18 cellular contexts compared by ENCODE assay signal in genomic region chr3:45170071-45170470, GRCh38. TPM values are rescaled to one million over a fixed set of nuclear protein-coding genes. Genes with fewer than 3 reads are reported as not detected.
DNase-seq lines count a peak whose midpoint lies in the region; ATAC-seq and TF ChIP-seq lines count a peak whose summit lies in the region.
"Had no signal": no experiment of that assay in that cellular context is flagged by ENCODE, and none has a peak within 500 bp of the region (broad histone marks: within the 10 kb centered on the region; RNA-seq: fewer than 3 reads in every experiment).

No MANE protein-coding gene starts in this region.

- intact Hi-C loops in heart left ventricle (cut with DNase I), result no loop called here

- no peak for TF ChIP-seq CTCF in heart left ventricle (IDR thresholded peaks at IDR 0.05)

- peaks cover 5% of the 10 kb centered on the region for H3K27me3 Mint-ChIP-seq in T-helper 17 cell
- no peaks in the 10 kb centered on the region for H3K27me3 Mint-ChIP-seq in activated T-helper 17 cell treated with anti-CD3 and anti-CD28 coated beads, Interleukin-2, amount 50 U/mL, for 72 hours
- H3K27me3 Mint-ChIP-seq in CD8-positive, alpha-beta memory T cell, result peaks cover 8 to 22% of the 10 kb centered on the region in 2 donors

- TF ChIP-seq POLR2A in heart left ventricle (IDR thresholded peaks at IDR 0.05), result no peak

- H3K27ac Mint-ChIP-seq in T-helper 17 cell, result peak overlapping the region; percentile 65
- H3K27ac Mint-ChIP-seq in activated T-helper 17 cell treated with anti-CD3 and anti-CD28 coated beads, Interleukin-2, amount 50 U/mL, for 72 hours, result no peak overlapping the region
- peak overlapping the region in 1 of 8 donors; percentile 44 for H3K27ac Mint-ChIP-seq in CD8-positive, alpha-beta memory T cell
- H3K27ac Mint-ChIP-seq: GM23338; stimulated activated naive B cell treated with anti-CD40 and anti-IgM and Interleukin-4, amounts not matched to agents 10 μg/mL and 1 μg/mL and 100 μg/mL, for 72 hours had no signal

- no peak overlapping the region for H3K4me3 Mint-ChIP-seq in T-helper 17 cell
- no peak overlapping the region for H3K4me3 Mint-ChIP-seq in activated T-helper 17 cell treated with anti-CD3 and anti-CD28 coated beads, Interleukin-2, amount 50 U/mL, for 72 hours
- H3K4me3 Mint-ChIP-seq in CD8-positive, alpha-beta memory T cell, result no peak overlapping the region
- H3K4me3 Mint-ChIP-seq: activated naive CD8-positive, alpha-beta T cell treated with anti-CD3 and anti-CD28 coated beads, Interleukin-2, amount 10 ng/mL, durations not matched to agents 7 days and 5 days; effector memory CD8-positive, alpha-beta T cell; GM23338; stimulated activated naive B cell treated with anti-CD40 and anti-IgM and Interleukin-4, amounts not matched to agents 10 μg/mL and 1 μg/mL and 100 μg/mL, for 72 hours had no signal

- H3K36me3 Mint-ChIP-seq in T-helper 17 cell (ENCODE audit: low read depth), result no peaks in the 10 kb centered on the region
- no peaks in the 10 kb centered on the region for H3K36me3 Mint-ChIP-seq in activated T-helper 17 cell treated with anti-CD3 and anti-CD28 coated beads, Interleukin-2, amount 50 U/mL, for 72 hours (ENCODE audit: low read depth)
- H3K36me3 Mint-ChIP-seq in CD8-positive, alpha-beta memory T cell, result peaks cover 0 to 3% (median 1%) of the 10 kb centered on the region in 3 donors
- H3K36me3 Mint-ChIP-seq: stimulated activated naive B cell treated with anti-CD40 and anti-IgM and Interleukin-4, amounts not matched to agents 10 μg/mL and 1 μg/mL and 100 μg/mL, for 72 hours had no signal

- H3K4me3 ChIP-seq in heart left ventricle, result no peak overlapping the region
- H3K4me3 ChIP-seq in CD8-positive, alpha-beta memory T cell (ENCODE audit: low read length), result no peak overlapping the region
- H3K4me3 ChIP-seq: GM23338 had no signal

- peaks cover 3% of the 10 kb centered on the region for H3K9me3 Mint-ChIP-seq in activated T-helper 17 cell treated with anti-CD3 and anti-CD28 coated beads, Interleukin-2, amount 50 U/mL, for 72 hours
- no peaks in the 10 kb centered on the region for H3K9me3 Mint-ChIP-seq in CD8-positive, alpha-beta memory T cell
- H3K9me3 Mint-ChIP-seq: effector memory CD8-positive, alpha-beta T cell had no signal

- H3K4me1 Mint-ChIP-seq in T-helper 17 cell, result peaks cover 19% of the 10 kb centered on the region
- H3K4me1 Mint-ChIP-seq in activated T-helper 17 cell treated with anti-CD3 and anti-CD28 coated beads, Interleukin-2, amount 50 U/mL, for 72 hours, result peaks cover 10% of the 10 kb centered on the region
- peaks cover 14 to 20% (median 18%) of the 10 kb centered on the region in 3 donors for H3K4me1 Mint-ChIP-seq in CD8-positive, alpha-beta memory T cell

- H3K36me3 ChIP-seq in heart left ventricle, result no peaks in the 10 kb centered on the region
- no peaks in the 10 kb centered on the region for H3K36me3 ChIP-seq in CD8-positive, alpha-beta memory T cell (ENCODE audit: insufficient read depth, low read length)

- DNase-seq in CD1c-positive myeloid dendritic cell (ENCODE audit: extremely low spot score), result peak; percentile 54
- no peak for DNase-seq in T-helper 17 cell
- peak; percentile 43 to 73 (median 63) for DNase-seq in heart left ventricle
- peak; percentile 34 for DNase-seq in pons (ENCODE audit: low spot score)
- DNase-seq in CD8-positive, alpha-beta memory T cell, result no peak
- DNase-seq in NCI-H1105 treated with DMSO at 0.1 percent for 48 hours (lab: John Stamatoyannopoulos, UW), result no peak
- DNase-seq in NCI-H524 treated with DMSO at 0.1 percent for 48 hours (lab: John Stamatoyannopoulos, UW), result no peak
- DNase-seq: activated naive CD8-positive, alpha-beta T cell treated with anti-CD3 and anti-CD28 coated beads, Interleukin-2, amount 10 ng/mL, durations not matched to agents 7 days and 5 days; activated T-cell treated with anti-CD3 and anti-CD28 coated beads, Interleukin-2, amount 50 U/mL, for 1 hour; caudate nucleus; effector memory CD8-positive, alpha-beta T cell; NCI-H1694; NCI-H510A; stimulated activated naive B cell treated with anti-CD40 and anti-IgM and Interleukin-4, amounts not matched to agents 10 μg/mL and 1 μg/mL and 100 μg/mL, for 72 hours; T-helper 1 cell had no signal

- H3K27ac ChIP-seq in heart left ventricle, result peak overlapping the region in 9 of 12 donors; percentile 1 to 65 (median 47)
- H3K27ac ChIP-seq in CD8-positive, alpha-beta memory T cell (ENCODE audit: low read depth, low read length), result no peak overlapping the region
- H3K27ac ChIP-seq: KMS-11 had no signal

- CTCF ChIA-PET in CD8-positive, alpha-beta memory T cell (lab: Charles Lee), result no interaction called here

- no peaks in the 10 kb centered on the region for H3K9me3 ChIP-seq in T-helper 17 cell (ENCODE audit: control insufficient read depth, low read length, poor library complexity, severe bottlenecking)
- H3K9me3 ChIP-seq in heart left ventricle, result no peaks in the 10 kb centered on the region
- H3K9me3 ChIP-seq in CD8-positive, alpha-beta memory T cell (ENCODE audit: low read length), result no peaks in the 10 kb centered on the region

- peaks cover 0 to 30% (median 7%) of the 10 kb centered on the region in 12 donors for H3K4me1 ChIP-seq in heart left ventricle
- H3K4me1 ChIP-seq in CD8-positive, alpha-beta memory T cell (ENCODE audit: insufficient read depth, low read length), result peaks cover 19% of the 10 kb centered on the region

- POLR2A ChIA-PET in CD8-positive, alpha-beta memory T cell (lab: Charles Lee), result no interaction called here

- H3K27me3 ChIP-seq in heart left ventricle, result no peaks in the 10 kb centered on the region
- H3K27me3 ChIP-seq in CD8-positive, alpha-beta memory T cell (ENCODE audit: insufficient read depth, low read length, poor library complexity, severe bottlenecking), result no peaks in the 10 kb centered on the region

- ATAC-seq in T-helper 17 cell, result no peak
- peak; percentile 75 to 87 (median 82) for ATAC-seq in heart left ventricle
- ATAC-seq in activated T-helper 17 cell treated with anti-CD3 and anti-CD28 coated beads, Interleukin-2, amount 50 U/mL, for 72 hours (replicated peaks), result no peak
- ATAC-seq: effector memory CD8-positive, alpha-beta T cell; GM23338; stimulated activated naive B cell treated with anti-CD40 and anti-IgM and Interleukin-4, amounts not matched to agents 10 μg/mL and 1 μg/mL and 100 μg/mL, for 72 hours had no signal

- 42 to 50% (median 47%) methylated on average over 3 of the region's 3 CpGs for WGBS in heart left ventricle, 4 donors

RNA-seq across cellular contexts. Expression of gene CDCP1, which starts 23.9 kb away (rescaled TPM):
- under 1 TPM; 0.31 to 0.32 TPM for total RNA-seq in T-helper 17 cell
- 1 to 10 TPM in 2 of 9 donors, under 1 TPM in 7; 0.19 to 5.8 (median 0.38) TPM for total RNA-seq in heart left ventricle
- 1 to 10 TPM in 1 of 2 donors, under 1 TPM in 1; 0.11 to 1.6 TPM for polyA plus RNA-seq in heart left ventricle
- total RNA-seq in activated T-helper 17 cell treated with anti-CD3 and anti-CD28 coated beads, Interleukin-2, amount 50 U/mL, for 72 hours, result under 1 TPM; 0.17 to 0.53 TPM
- total RNA-seq in CD8-positive, alpha-beta memory T cell, result under 1 TPM; 0.71 to 0.96 TPM
- polyA plus RNA-seq in CD8-positive, alpha-beta memory T cell, result not detected

RNA-seq across cellular contexts. Expression of gene TMEM158, which starts 56.0 kb away (rescaled TPM):
- total RNA-seq in T-helper 17 cell (1 to 10 TPM in 1 of 2 donors, under 1 TPM in 1; 0.25 to 6.5 TPM), heart left ventricle (1 to 10 TPM in 3 of 9 donors, under 1 TPM in 6; 0.31 to 3.3 (median 0.62) TPM)
- under 1 TPM; 0.40 to 0.57 TPM for polyA plus RNA-seq in heart left ventricle
- total RNA-seq in activated T-helper 17 cell treated with anti-CD3 and anti-CD28 coated beads, Interleukin-2, amount 50 U/mL, for 72 hours, result not detected
- under 1 TPM; 0.11 to 0.13 TPM for total RNA-seq in CD8-positive, alpha-beta memory T cell
- not detected for polyA plus RNA-seq in CD8-positive, alpha-beta memory T cell
- total RNA-seq: activated naive CD8-positive, alpha-beta T cell treated with anti-CD3 and anti-CD28 coated beads, Interleukin-2, amount 10 ng/mL, durations not matched to agents 7 days and 5 days had no signal

Comparison
In these comparisons a context has a peak if more than half of its experiments do, and no peak if none do; other contexts are left out.
1. DNase-seq: peak in CD1c-positive myeloid dendritic cell (single experiment), heart left ventricle (5 of 5) and pons (single experiment); none in T-helper 17 cell (0 of 3), CD8-positive, alpha-beta memory T cell (0 of 5), NCI-H1105 treated with DMSO at 0.1 percent for 48 hours (single experiment) and NCI-H524 treated with DMSO at 0.1 percent for 48 hours (single experiment).
2. ATAC-seq: peak in heart left ventricle (4 of 4); none in T-helper 17 cell (single experiment) and activated T-helper 17 cell treated with anti-CD3 and anti-CD28 coated beads, Interleukin-2, amount 50 U/mL, for 72 hours (single experiment).